23 cellular contexts compared by ENCODE assay signal in the genomic region with DNA sequence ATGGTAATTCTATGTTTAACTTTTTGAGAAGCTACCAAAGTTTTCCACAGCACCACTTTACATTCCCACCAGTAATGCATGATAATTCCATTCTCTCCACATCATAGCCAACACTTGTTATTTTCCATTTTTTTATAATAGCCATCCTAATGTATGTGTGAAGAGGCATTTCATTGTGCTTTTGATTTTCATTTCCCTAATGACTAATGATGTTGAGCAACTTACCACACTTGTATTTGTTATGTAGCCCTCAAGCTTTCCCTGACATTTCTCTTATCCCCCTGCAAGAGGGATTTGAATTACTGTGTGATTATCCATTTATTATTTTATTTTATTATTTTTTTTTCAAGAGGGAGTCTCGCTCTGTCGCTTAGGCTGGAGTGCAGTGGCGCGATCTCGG.
"Had no signal": no experiment of that assay in that cellular context is flagged by ENCODE, and none has a peak within 500 bp of the region (broad histone marks: within the 10 kb centered on the region; RNA-seq: fewer than 3 reads in every experiment).

No MANE protein-coding gene starts in this region.

- H3K4me3 ChIP-seq: cardiac muscle cell, hepatocyte, pancreas, right lobe of liver, thoracic aorta, upper lobe of left lung had no signal

- H3K79me2 ChIP-seq: hepatocyte had no signal

- H3K4me2 ChIP-seq: hepatocyte had no signal

- H3K9me3 Mint-ChIP-seq: activated B cell treated with CpG ODN at 0.5 μM for 24 hours; activated CD4-positive, alpha-beta memory T cell treated with anti-CD3 and anti-CD28 coated beads for 36 hours; activated naive CD4-positive, alpha-beta T cell treated with anti-CD3 and anti-CD28 coated beads, Interleukin-2, amount 50 U/mL, for 72 hours; activated T-helper 1 cell treated with anti-CD3 and anti-CD28 coated beads, Interleukin-12 subunit alpha, Interleukin-12 subunit beta, Interleukin-2, Interleukin-4 antibody, amounts not matched to agents 30 ng/mL and 10 ng/mL and 1 ng/mL, durations not matched to agents 14 hours and 24 hours and 36 hours; effector memory CD8-positive, alpha-beta T cell; naive thymus-derived CD8-positive, alpha-beta T cell; stimulated activated naive CD8-positive, alpha-beta T cell treated with anti-CD3 and anti-CD28 coated beads, Interleukin-15, amount 100 ng/mL, for 72 hours had no signal

- H3K27me3 Mint-ChIP-seq: activated B cell treated with CpG ODN at 0.5 μM for 24 hours; activated CD4-positive, alpha-beta memory T cell treated with anti-CD3 and anti-CD28 coated beads for 36 hours; effector memory CD8-positive, alpha-beta T cell; naive thymus-derived CD8-positive, alpha-beta T cell; stimulated activated naive CD8-positive, alpha-beta T cell treated with anti-CD3 and anti-CD28 coated beads, Interleukin-15, amount 100 ng/mL, for 72 hours had no signal

- H3K27ac Mint-ChIP-seq: activated CD4-positive, alpha-beta memory T cell treated with anti-CD3 and anti-CD28 coated beads for 36 hours; activated naive CD4-positive, alpha-beta T cell treated with anti-CD3 and anti-CD28 coated beads, Interleukin-2, amount 50 U/mL, for 72 hours; naive thymus-derived CD8-positive, alpha-beta T cell; stimulated activated naive CD8-positive, alpha-beta T cell treated with anti-CD3 and anti-CD28 coated beads, Interleukin-15, amount 100 ng/mL, for 72 hours had no signal

- H3K36me3 Mint-ChIP-seq: activated CD4-positive, alpha-beta memory T cell treated with anti-CD3 and anti-CD28 coated beads for 36 hours; activated naive CD4-positive, alpha-beta T cell treated with anti-CD3 and anti-CD28 coated beads, Interleukin-2, amount 50 U/mL, for 72 hours; naive thymus-derived CD8-positive, alpha-beta T cell had no signal

- H2AFZ ChIP-seq: hepatocyte had no signal

- DNase-seq: activated B cell treated with CpG ODN at 0.5 μM for 24 hours; activated CD4-positive, alpha-beta memory T cell treated with anti-CD3 and anti-CD28 coated beads for 36 hours; activated CD4-positive, alpha-beta T cell treated with anti-CD3 and anti-CD28 coated beads for 4 hours; activated gamma-delta T cell treated with Interleukin-2 at 50 U/mL for 16 hours; activated T-cell treated with anti-CD3 and anti-CD28 coated beads for 4 hours; amniotic stem cell; dermis blood vessel endothelial cell; effector memory CD8-positive, alpha-beta T cell; mesendoderm; naive thymus-derived CD8-positive, alpha-beta T cell; pancreas; right lobe of liver; small intestine; stimulated activated CD4-positive, alpha-beta T cell treated with anti-CD3 and anti-CD28 coated beads, Interleukin-15, amount 100 ng/mL, for 24 hours; stimulated activated CD4-positive, alpha-beta T cell treated with anti-CD3 and anti-CD28 coated beads, Interleukin-2, amount 100 ng/mL, for 48 hours; stimulated activated naive CD8-positive, alpha-beta T cell treated with anti-CD3 and anti-CD28 coated beads, Interleukin-15, amount 100 ng/mL, for 72 hours; upper lobe of left lung had no signal

- H3K4me3 Mint-ChIP-seq: activated B cell treated with CpG ODN at 0.5 μM for 24 hours; activated CD4-positive, alpha-beta memory T cell treated with anti-CD3 and anti-CD28 coated beads for 36 hours; activated T-helper 1 cell treated with anti-CD3 and anti-CD28 coated beads, Interleukin-12 subunit alpha, Interleukin-12 subunit beta, Interleukin-2, Interleukin-4 antibody, amounts not matched to agents 30 ng/mL and 10 ng/mL and 1 ng/mL, durations not matched to agents 14 hours and 24 hours and 36 hours; naive thymus-derived CD8-positive, alpha-beta T cell; stimulated activated naive CD8-positive, alpha-beta T cell treated with anti-CD3 and anti-CD28 coated beads, Interleukin-15, amount 100 ng/mL, for 72 hours had no signal

- H3K27me3 ChIP-seq: cardiac muscle cell, hepatocyte, neutrophil, pancreas, right lobe of liver, upper lobe of left lung had no signal

- FAIRE-seq: small intestine had no signal

- ATAC-seq: activated naive CD4-positive, alpha-beta T cell treated with anti-CD3 and anti-CD28 coated beads, Interleukin-2, amount 50 U/mL, for 72 hours; effector memory CD8-positive, alpha-beta T cell; naive thymus-derived CD8-positive, alpha-beta T cell; pancreas; right lobe of liver; stimulated activated naive CD8-positive, alpha-beta T cell treated with anti-CD3 and anti-CD28 coated beads, Interleukin-15, amount 100 ng/mL, for 72 hours had no signal

- H3K9me3 ChIP-seq: neutrophil, pancreas, right lobe of liver, thoracic aorta, upper lobe of left lung had no signal

- H3K36me3 ChIP-seq: cardiac muscle cell, neutrophil, pancreas, right lobe of liver, thoracic aorta, upper lobe of left lung had no signal

- H3K27ac ChIP-seq: cardiac muscle cell, hepatocyte, neutrophil, pancreas, right lobe of liver, thoracic aorta, upper lobe of left lung had no signal
